ENCODE assay signal across 31 cellular contexts in the genomic region with DNA sequence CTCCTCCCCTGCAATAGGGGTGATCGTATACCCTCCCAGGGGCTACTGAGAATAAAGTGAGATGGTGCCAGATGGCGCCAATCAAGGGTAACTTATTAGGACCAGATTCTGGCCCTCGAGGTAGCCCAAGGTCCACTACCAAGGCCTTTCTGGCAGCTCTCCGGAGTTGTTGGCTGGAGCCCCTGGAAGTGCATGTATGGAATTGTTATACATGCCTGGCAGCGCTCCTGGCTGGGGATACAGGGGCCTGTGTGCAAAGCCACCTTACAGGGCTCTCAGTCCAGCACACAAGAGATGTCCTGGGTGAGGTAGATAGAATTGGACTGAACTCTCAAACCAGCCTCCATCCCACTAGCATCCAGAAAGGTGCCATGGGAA. TPM values are rescaled to one million over a fixed set of nuclear protein-coding genes. Genes with fewer than 3 reads are reported as not detected.
"Had no signal": no experiment of that assay in that cellular context is flagged by ENCODE, and none has a peak within 500 bp of the region (broad histone marks: within the 10 kb centered on the region; RNA-seq: fewer than 3 reads in every experiment).

No MANE protein-coding gene starts in this region.

- H3K36me3 Mint-ChIP-seq: activated naive CD8-positive, alpha-beta T cell had no signal

- H3K27ac ChIP-seq: brain microvascular endothelial cell, colonic mucosa, epithelial cell of prostate, esophagus squamous epithelium, gastroesophageal sphincter had no signal

- ATAC-seq: activated CD4-positive, alpha-beta T cell treated with anti-CD3 and anti-CD28 coated beads for 36 hours; activated T-cell treated with anti-CD3 and anti-CD28 coated beads, Interleukin-2, amount 50 U/mL, for 72 hours; gastroesophageal sphincter had no signal

- H3K27me3 Mint-ChIP-seq: activated CD4-positive, alpha-beta T cell treated with anti-CD3 and anti-CD28 coated beads for 36 hours; activated CD4-positive, alpha-beta T cell treated with anti-CD3 and anti-CD28 coated beads, Interleukin-2, amount 10 ng/mL, durations not matched to agents 7 days and 5 days; activated naive CD8-positive, alpha-beta T cell; activated T-cell treated with anti-CD3 and anti-CD28 coated beads, Interleukin-2, amount 50 U/mL, for 24 hours; central memory CD8-positive, alpha-beta T cell; T-helper 17 cell had no signal

- DNase-seq: activated CD4-positive, alpha-beta T cell treated with anti-CD3 and anti-CD28 coated beads, Interleukin-2, amount 10 ng/mL, durations not matched to agents 7 days and 5 days; activated CD4-positive, alpha-beta T cell treated with anti-CD3 and anti-CD28 coated beads, Interleukin-2, amount 50 U/mL, for 4 hours; activated CD4-positive, CD25-positive, alpha-beta regulatory T cell; activated CD4-positive, CD25-positive, alpha-beta regulatory T cell treated with anti-CD3 and anti-CD28 coated beads, Interleukin-2, amount 50 U/mL, for 72 hours; activated CD8-positive, alpha-beta memory T cell treated with anti-CD3 and anti-CD28 coated beads, Interleukin-2, amount 50 U/mL, for 48 hours; activated gamma-delta T cell; activated naive CD4-positive, alpha-beta T cell treated with anti-CD3 and anti-CD28 coated beads, Interleukin-2, amount 50 U/mL, for 16 hours; activated naive CD4-positive, alpha-beta T cell treated with Interleukin-2 at 50 U/mL for 16 hours; activated T-cell treated with anti-CD3 and anti-CD28 coated beads for 4 hours; activated T-cell treated with anti-CD3 and anti-CD28 coated beads, Interleukin-2, amount 50 U/mL, for 24 hours; amniotic stem cell; anterior cingulate cortex; brain microvascular endothelial cell; colonic mucosa; effector CD8-positive, alpha-beta T cell; esophagus squamous epithelium; foreskin melanocyte; T-helper 17 cell; T1000 had no signal

- H3K4me1 ChIP-seq: colonic mucosa, esophagus squamous epithelium, gastroesophageal sphincter had no signal

- H3K9me3 Mint-ChIP-seq: activated CD4-positive, alpha-beta T cell treated with anti-CD3 and anti-CD28 coated beads, Interleukin-2, amount 10 ng/mL, durations not matched to agents 7 days and 5 days; activated T-cell treated with anti-CD3 and anti-CD28 coated beads, Interleukin-2, amount 50 U/mL, for 24 hours; activated T-cell treated with anti-CD3 and anti-CD28 coated beads, Interleukin-2, amount 50 U/mL, for 72 hours; central memory CD8-positive, alpha-beta T cell; T-helper 2 cell treated with Interferon-gamma antibody and Interleukin-4, amounts not matched to agents 5 μg/mL and 100 μg/mL, for 36 hours had no signal

- H3K9me3 ChIP-seq: colonic mucosa, esophagus squamous epithelium, gastroesophageal sphincter had no signal

- H3K4me3 ChIP-seq: colonic mucosa, esophagus squamous epithelium, gastroesophageal sphincter had no signal

- H3K36me3 ChIP-seq: brain microvascular endothelial cell, colonic mucosa, esophagus squamous epithelium, gastroesophageal sphincter had no signal

- H3K27ac Mint-ChIP-seq: activated CD4-positive, alpha-beta T cell treated with anti-CD3 and anti-CD28 coated beads for 36 hours; activated CD4-positive, alpha-beta T cell treated with anti-CD3 and anti-CD28 coated beads, Interleukin-2, amount 10 ng/mL, durations not matched to agents 7 days and 5 days; activated naive CD8-positive, alpha-beta T cell; activated T-cell treated with anti-CD3 and anti-CD28 coated beads, Interleukin-2, amount 50 U/mL, for 24 hours; activated T-cell treated with anti-CD3 and anti-CD28 coated beads, Interleukin-2, amount 50 U/mL, for 72 hours; T-helper 17 cell; T-helper 2 cell treated with Interferon-gamma antibody and Interleukin-4, amounts not matched to agents 5 μg/mL and 100 μg/mL, for 36 hours had no signal

- H3K4me3 Mint-ChIP-seq: activated CD4-positive, alpha-beta T cell treated with anti-CD3 and anti-CD28 coated beads for 36 hours; activated CD4-positive, alpha-beta T cell treated with anti-CD3 and anti-CD28 coated beads, Interleukin-2, amount 10 ng/mL, durations not matched to agents 7 days and 5 days; activated naive CD8-positive, alpha-beta T cell; activated T-cell treated with anti-CD3 and anti-CD28 coated beads, Interleukin-2, amount 50 U/mL, for 24 hours; activated T-cell treated with anti-CD3 and anti-CD28 coated beads, Interleukin-2, amount 50 U/mL, for 72 hours; central memory CD8-positive, alpha-beta T cell; T-helper 17 cell; T-helper 2 cell treated with Interferon-gamma antibody and Interleukin-4, amounts not matched to agents 5 μg/mL and 100 μg/mL, for 36 hours had no signal

- H3K4me1 Mint-ChIP-seq: activated CD4-positive, alpha-beta T cell treated with anti-CD3 and anti-CD28 coated beads for 36 hours; T-helper 17 cell had no signal

- H3K27me3 ChIP-seq: colonic mucosa had no signal

RNA-seq across cellular contexts. Expression of a gene that starts 48.6 kb away (rescaled TPM):
- total RNA-seq: bronchial epithelial cell, endothelial cell of umbilical vein, fibroblast of lung, fibroblast of villous mesenchyme, glomerular endothelial cell had no signal
